Comparison of ENCODE assay signal across 23 cellular contexts in genomic region chr3:125160911-125161371, GRCh38. TPM values are rescaled to one million over a fixed set of nuclear protein-coding genes. Genes with fewer than 3 reads are reported as not detected.
DNase-seq lines count a peak whose midpoint lies in the region; ATAC-seq, FAIRE-seq and TF ChIP-seq lines count a peak whose summit lies in the region.
"Had no signal": no experiment of that assay in that cellular context is flagged by ENCODE, and none has a peak within 500 bp of the region (broad histone marks: within the 10 kb centered on the region; RNA-seq: fewer than 3 reads in every experiment).

No MANE protein-coding gene starts in this region.

- H3K9me1 ChIP-seq in keratinocyte (ENCODE audit: control insufficient read depth, extremely low read depth, insufficient read depth, low read length): no peaks in the 10 kb centered on the region

- ATAC-seq in HG02852 (IDR thresholded peaks at IDR 0.05; ENCODE audit: unreplicated experiment): no peak
- ATAC-seq in HG02885 (IDR thresholded peaks at IDR 0.05; ENCODE audit: poor library complexity, unreplicated experiment): no peak
- ATAC-seq: activated naive CD4-positive, alpha-beta T cell treated with anti-CD3 and anti-CD28 coated beads, Interleukin-2, amount 50 U/mL, for 72 hours; stimulated activated naive CD8-positive, alpha-beta T cell treated with anti-CD3 and anti-CD28 coated beads, Interleukin-15, amount 100 ng/mL, for 72 hours had no signal

- H3K4me3 ChIP-seq in keratinocyte (ENCODE audit: control insufficient read depth in 2 of 3, extremely low read depth in 1 of 3, insufficient read depth in 2 of 3, low read depth in 1 of 3, low read length in 3 of 3): no peak overlapping the region
- H3K4me3 ChIP-seq in skin epidermis: no peak overlapping the region
- H3K4me3 ChIP-seq: coronary artery, neural progenitor cell, smooth muscle cell had no signal

- intact Hi-C loops in dendritic cell treated with granulocyte-macrophage colony-stimulating factor and Interleukin-4, amounts not matched to agents 40 ng/mL and 50 ng/mL, for 4 days (cut with micrococcal nuclease): loop anchor here (10.0 kb wide), 1 partner anchor 236 kb away; no protein-coding TSS in a partner anchor

- H3K9me3 Mint-ChIP-seq in dendritic cell treated with granulocyte-macrophage colony-stimulating factor and Interleukin-4, amounts not matched to agents 40 ng/mL and 50 ng/mL, for 4 days: no peaks in the 10 kb centered on the region
- H3K9me3 Mint-ChIP-seq: activated naive CD4-positive, alpha-beta T cell treated with anti-CD3 and anti-CD28 coated beads, Interleukin-2, amount 50 U/mL, for 72 hours; activated T-helper 1 cell treated with anti-CD3 and anti-CD28 coated beads, Interleukin-12 subunit alpha, Interleukin-12 subunit beta, Interleukin-2, Interleukin-4 antibody, amounts not matched to agents 30 ng/mL and 10 ng/mL and 1 ng/mL, durations not matched to agents 14 hours and 24 hours and 36 hours; neural progenitor cell; stimulated activated naive CD8-positive, alpha-beta T cell treated with anti-CD3 and anti-CD28 coated beads, Interleukin-15, amount 100 ng/mL, for 72 hours had no signal

- no peaks in the 10 kb centered on the region for H3K79me2 ChIP-seq in keratinocyte (ENCODE audit: control insufficient read depth, insufficient read depth, low read length)

- no peak for FAIRE-seq in keratinocyte (lab: Jason Lieb, UNC)

- no peaks in the 10 kb centered on the region for H4K20me1 ChIP-seq in keratinocyte (ENCODE audit: control insufficient read depth, extremely low read depth, insufficient read depth, low read length)

- H3K4me1 ChIP-seq in keratinocyte (ENCODE audit: control insufficient read depth, extremely low read depth, insufficient read depth, low read length): peaks cover 15% of the 10 kb centered on the region

- H3K27ac Mint-ChIP-seq in dendritic cell treated with granulocyte-macrophage colony-stimulating factor and Interleukin-4, amounts not matched to agents 40 ng/mL and 50 ng/mL, for 4 days: peak overlapping the region; percentile 63
- H3K27ac Mint-ChIP-seq: activated naive CD4-positive, alpha-beta T cell treated with anti-CD3 and anti-CD28 coated beads, Interleukin-2, amount 50 U/mL, for 72 hours; activated T-helper 1 cell treated with anti-CD3 and anti-CD28 coated beads, Interleukin-12 subunit alpha, Interleukin-12 subunit beta, Interleukin-2, Interleukin-4 antibody, amounts not matched to agents 30 ng/mL and 10 ng/mL and 1 ng/mL, durations not matched to agents 14 hours and 24 hours and 36 hours had no signal

- H3K4me1 Mint-ChIP-seq in dendritic cell treated with granulocyte-macrophage colony-stimulating factor and Interleukin-4, amounts not matched to agents 40 ng/mL and 50 ng/mL, for 4 days (ENCODE audit: low read depth): peaks cover 63% of the 10 kb centered on the region

- no peaks in the 10 kb centered on the region for H3K9me3 ChIP-seq in keratinocyte (ENCODE audit: control insufficient read depth, low read depth, low read length)

- H3K27ac ChIP-seq in keratinocyte (ENCODE audit: control insufficient read depth, insufficient read depth, low read length): no peak overlapping the region
- H3K27ac ChIP-seq in skin epidermis: peak overlapping the region in 16 of 21 experiments; percentile 19 to 78 (median 58)
- H3K27ac ChIP-seq: brain microvascular endothelial cell, coronary artery had no signal

- no peaks in the 10 kb centered on the region for H3K36me3 Mint-ChIP-seq in dendritic cell treated with granulocyte-macrophage colony-stimulating factor and Interleukin-4, amounts not matched to agents 40 ng/mL and 50 ng/mL, for 4 days (ENCODE audit: low read depth)
- H3K36me3 Mint-ChIP-seq: activated naive CD4-positive, alpha-beta T cell treated with anti-CD3 and anti-CD28 coated beads, Interleukin-2, amount 50 U/mL, for 72 hours; neural progenitor cell had no signal

- DNase-seq in NCI-H146 treated with DMSO at 0.1 percent for 48 hours (lab: John Stamatoyannopoulos, UW; ENCODE audit: unreplicated experiment): peak; percentile 82
- DNase-seq in keratinocyte (ENCODE audit: low read depth, low spot score): no peak
- no peak for DNase-seq in stimulated activated CD4-positive, alpha-beta T cell treated with anti-CD3 and anti-CD28 coated beads, Interleukin-2, amount 100 ng/mL, for 48 hours
- DNase-seq in T1000 (lab: John Stamatoyannopoulos, UW): no peak
- DNase-seq: activated CD4-positive, alpha-beta T cell treated with anti-CD3 and anti-CD28 coated beads for 48 hours; brain microvascular endothelial cell; DND-41; glutamatergic neuron; left cardiac atrium; NCI-H2171 treated with DMSO at 0.1 percent for 48 hours; NCI-H774; OCI-M1; stimulated activated CD4-positive, alpha-beta T cell treated with anti-CD3 and anti-CD28 coated beads, Interleukin-4, amount 100 ng/mL, for 24 hours; stimulated activated naive CD8-positive, alpha-beta T cell treated with anti-CD3 and anti-CD28 coated beads, Interleukin-15, amount 100 ng/mL, for 72 hours had no signal

- H3K4me2 ChIP-seq in keratinocyte (ENCODE audit: control insufficient read depth, extremely low read depth, insufficient read depth, low read depth, low read length): peak overlapping the region; percentile 17
- H3K4me2 ChIP-seq: smooth muscle cell had no signal

- H3K27me3 ChIP-seq in keratinocyte (ENCODE audit: control insufficient read depth, extremely low read depth, insufficient read depth, low read length): no peaks in the 10 kb centered on the region
- H3K27me3 ChIP-seq: brain microvascular endothelial cell, neural progenitor cell had no signal

- peaks cover 1% of the 10 kb centered on the region for H3K27me3 Mint-ChIP-seq in dendritic cell treated with granulocyte-macrophage colony-stimulating factor and Interleukin-4, amounts not matched to agents 40 ng/mL and 50 ng/mL, for 4 days

- no peak overlapping the region for H3K9ac ChIP-seq in keratinocyte (ENCODE audit: control insufficient read depth, extremely low read depth, insufficient read depth, low read length)
- H3K9ac ChIP-seq: neural progenitor cell had no signal

- H3K4me3 Mint-ChIP-seq in dendritic cell treated with granulocyte-macrophage colony-stimulating factor and Interleukin-4, amounts not matched to agents 40 ng/mL and 50 ng/mL, for 4 days: no peak overlapping the region
- H3K4me3 Mint-ChIP-seq: activated T-helper 1 cell treated with anti-CD3 and anti-CD28 coated beads, Interleukin-12 subunit alpha, Interleukin-12 subunit beta, Interleukin-2, Interleukin-4 antibody, amounts not matched to agents 30 ng/mL and 10 ng/mL and 1 ng/mL, durations not matched to agents 14 hours and 24 hours and 36 hours; neural progenitor cell; stimulated activated naive CD8-positive, alpha-beta T cell treated with anti-CD3 and anti-CD28 coated beads, Interleukin-15, amount 100 ng/mL, for 72 hours had no signal

- peaks cover 0 to 6% of the 10 kb centered on the region in 2 experiments for H3K36me3 ChIP-seq in keratinocyte (ENCODE audit: control insufficient read depth in 2 of 2, extremely low read depth in 1 of 2, insufficient read depth in 2 of 2, low read length in 2 of 2)
- H3K36me3 ChIP-seq: brain microvascular endothelial cell, neural progenitor cell had no signal

- TF ChIP-seq CTCF in keratinocyte (optimal IDR thresholded peaks at IDR 0.05 in 1 of 3, IDR thresholded peaks at IDR 0.05 in 1 of 3, conservative IDR thresholded peaks at IDR 0.05 in 1 of 3; ENCODE audit: extremely low read depth in 1 of 3, insufficient read depth in 2 of 3, low read length in 3 of 3): no peak

- no peak overlapping the region for H2AFZ ChIP-seq in keratinocyte (ENCODE audit: control insufficient read depth, low read length)
- H2AFZ ChIP-seq: neural progenitor cell had no signal

- dilution Hi-C loops in keratinocyte (cut with MboI; ENCODE audit: extremely low pct_ligation_motif_present, low sequenced_read_pairs): no loop called here

RNA-seq across cellular contexts. Expression of gene SLC12A8, which starts 51.6 kb away (rescaled TPM):
- 6.9 to 10.1 TPM (median 9.2 TPM) in 3 replicates for polyA plus RNA-seq in keratinocyte
- polyA plus RNA-seq in keratinocyte (2011; ENCODE audit: low read depth): 2.1 TPM
- 5.6 and 5.8 TPM in 2 replicates for polyA plus RNA-seq in keratinocyte (2011; cell fraction: cytosol; rRNA removed)
- polyA plus RNA-seq in keratinocyte (2011; cell fraction: nucleus; rRNA removed): 18.1 and 22.1 TPM in 2 replicates
- polyA plus RNA-seq in keratinocyte (2012; ENCODE audit: low replicate concordance): 5.7 and 6.9 TPM in 2 replicates
- 16.7 to 19.5 TPM (median 17.8 TPM) in 3 replicates for polyA minus RNA-seq in keratinocyte
- polyA minus RNA-seq in keratinocyte (2011; cell fraction: cytosol; rRNA and poly(A)+ RNA removed): 10.6 TPM
- 15.8 and 25.9 TPM in 2 replicates for polyA minus RNA-seq in keratinocyte (2011; cell fraction: nucleus; rRNA and poly(A)+ RNA removed)
